ENCODE assay signal across 23 cellular contexts in the genomic region with DNA sequence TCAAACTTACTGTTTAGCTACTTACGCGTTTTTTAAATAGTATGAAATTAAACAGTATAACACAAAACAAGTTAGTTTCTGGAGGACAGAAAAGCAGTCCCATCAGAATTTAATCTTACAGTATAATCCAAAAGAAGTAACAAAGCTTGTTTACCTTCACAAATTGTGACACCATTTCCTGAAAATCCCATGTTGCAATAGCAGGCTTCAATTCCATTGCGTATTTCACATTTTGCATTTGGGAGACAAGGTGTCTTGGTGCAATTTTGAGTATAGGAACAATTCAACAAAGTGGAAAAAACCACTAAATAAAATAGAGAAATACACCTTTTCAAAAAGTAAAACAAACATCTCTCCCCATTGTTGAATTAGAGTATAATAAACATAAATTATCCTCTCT. TPM values are rescaled to one million over a fixed set of nuclear protein-coding genes. Genes with fewer than 3 reads are reported as not detected.
DNase-seq lines count a peak whose midpoint lies in the region; ATAC-seq and TF ChIP-seq lines count a peak whose summit lies in the region.
"Had no signal": no experiment of that assay in that cellular context is flagged by ENCODE, and none has a peak within 500 bp of the region (broad histone marks: within the 10 kb centered on the region; RNA-seq: fewer than 3 reads in every experiment).

No MANE protein-coding gene starts in this region.

- H3K4me1 ChIP-seq in heart left ventricle (peaks cover 0 to 4% (median 0%) of the 10 kb centered on the region in 12 donors), lower lobe of right lung (no peaks in the 10 kb centered on the region), suprapubic skin (no peaks in the 10 kb centered on the region)

- H3K9me3 ChIP-seq in heart left ventricle = no peaks in the 10 kb centered on the region
- no peaks in the 10 kb centered on the region for H3K9me3 ChIP-seq in lower lobe of right lung
- H3K9me3 ChIP-seq in suprapubic skin = no peaks in the 10 kb centered on the region

- peak overlapping the region; percentile 94 for H3K27ac Mint-ChIP-seq in endothelial cell (ENCODE audit: unreplicated experiment)
- H3K27ac Mint-ChIP-seq: activated CD4-positive, alpha-beta T cell treated with anti-CD3 and anti-CD28 coated beads, Interleukin-2, amount 10 ng/mL, durations not matched to agents 24 days and 14 days; CD8-positive, alpha-beta memory T cell; natural killer cell; type B pancreatic cell had no signal

- peak overlapping the region; percentile 95 for H3K4me3 Mint-ChIP-seq in endothelial cell (ENCODE audit: unreplicated experiment)
- H3K4me3 Mint-ChIP-seq: activated CD4-positive, alpha-beta T cell treated with anti-CD3 and anti-CD28 coated beads, Interleukin-2, amount 10 ng/mL, durations not matched to agents 24 days and 14 days; CD8-positive, alpha-beta memory T cell; natural killer cell; type B pancreatic cell had no signal

- 68 to 81% (median 74%) methylated on average over 3 of the region's 3 CpGs for WGBS in heart left ventricle, 4 donors
- 91% methylated on average over 3 of the region's 3 CpGs for WGBS in suprapubic skin

- H3K4me3 ChIP-seq in heart left ventricle (peak overlapping the region; percentile 3 to 65 (median 54)), lower lobe of right lung (peak overlapping the region; percentile 42), suprapubic skin (peak overlapping the region; percentile 28)

- intact Hi-C loops in heart left ventricle (cut with DNase I) (loop anchor here in 2 of 10 donors (10.0 kb wide), 2 partner anchors 80 to 190 kb away; no protein-coding TSS in a partner anchor), left ventricle myocardium superior (cut with micrococcal nuclease) (no loop called here), lower lobe of right lung (cut with DNase I) (no loop called here)

- peak overlapping the region in 11 of 12 donors; percentile 38 to 93 (median 85) for H3K27ac ChIP-seq in heart left ventricle
- no peak overlapping the region for H3K27ac ChIP-seq in lower lobe of right lung
- H3K27ac ChIP-seq in suprapubic skin = no peak overlapping the region

- no peaks in the 10 kb centered on the region for H3K36me3 ChIP-seq in heart left ventricle
- H3K36me3 ChIP-seq in lower lobe of right lung = no peaks in the 10 kb centered on the region
- no peaks in the 10 kb centered on the region for H3K36me3 ChIP-seq in suprapubic skin

- H3K4me1 Mint-ChIP-seq in endothelial cell (ENCODE audit: unreplicated experiment) = peaks cover 24% of the 10 kb centered on the region
- H3K4me1 Mint-ChIP-seq: activated CD4-positive, alpha-beta T cell treated with anti-CD3 and anti-CD28 coated beads, Interleukin-2, amount 10 ng/mL, durations not matched to agents 24 days and 14 days; CD8-positive, alpha-beta memory T cell; natural killer cell had no signal

- DNase-seq in heart left ventricle (no peak), left ventricle myocardium superior (no peak), endothelial cell (ENCODE audit: low spot score) (no peak), lower lobe of right lung (no peak), suprapubic skin (ENCODE audit: low spot score in 2 of 2) (no peak), NOMO-1 treated with DMSO at 0.1 percent for 48 hours (lab: John Stamatoyannopoulos, UW; ENCODE audit: unreplicated experiment) (no peak), AG08395 (ENCODE audit: low spot score) (no peak)
- DNase-seq: activated CD4-positive, alpha-beta T cell treated with anti-CD3 and anti-CD28 coated beads, Interleukin-2, amount 10 ng/mL, durations not matched to agents 24 days and 14 days; activated naive CD4-positive, alpha-beta T cell; activated T-cell treated with anti-CD3 and anti-CD28 coated beads, Interleukin-2, amount 50 U/mL, for 48 hours; amygdala; CD8-positive, alpha-beta memory T cell; central memory CD4-positive, alpha-beta T cell; DMS153; erythroblast; midbrain; natural killer cell; NCI-H187; T-helper 2 cell had no signal

- no peaks in the 10 kb centered on the region for H3K9me3 Mint-ChIP-seq in endothelial cell (ENCODE audit: unreplicated experiment)
- H3K9me3 Mint-ChIP-seq: type B pancreatic cell had no signal

- ATAC-seq in heart left ventricle (no peak), left ventricle myocardium superior (no peak), lower lobe of right lung (no peak), GM18861 (IDR thresholded peaks at IDR 0.05; ENCODE audit: unreplicated experiment) (no peak)
- ATAC-seq: natural killer cell, sciatic nerve had no signal

- TF ChIP-seq POLR2A in heart left ventricle (IDR thresholded peaks at IDR 0.05) (no peak), suprapubic skin (IDR thresholded peaks at IDR 0.05) (no peak)

- no peak for TF ChIP-seq CTCF in heart left ventricle (IDR thresholded peaks at IDR 0.05)
- TF ChIP-seq CTCF in endothelial cell (IDR thresholded peaks at IDR 0.05; ENCODE audit: unreplicated experiment) = no peak
- no peak for TF ChIP-seq CTCF in lower lobe of right lung (IDR thresholded peaks at IDR 0.05)
- no peak for TF ChIP-seq CTCF in suprapubic skin (IDR thresholded peaks at IDR 0.05)

- H3K36me3 Mint-ChIP-seq in endothelial cell (ENCODE audit: low read depth, unreplicated experiment) = peaks cover 32% of the 10 kb centered on the region
- H3K36me3 Mint-ChIP-seq: CD8-positive, alpha-beta memory T cell; natural killer cell; type B pancreatic cell had no signal

- H3K27me3 ChIP-seq in heart left ventricle (peaks cover 0 to 9% (median 0%) of the 10 kb centered on the region in 9 donors), lower lobe of right lung (ENCODE audit: low read depth) (peaks cover 6% of the 10 kb centered on the region), suprapubic skin (peaks cover 9% of the 10 kb centered on the region)

- H3K27me3 Mint-ChIP-seq in endothelial cell (ENCODE audit: unreplicated experiment) = peaks cover 1% of the 10 kb centered on the region
- H3K27me3 Mint-ChIP-seq: CD8-positive, alpha-beta memory T cell had no signal

- TF ChIP-seq EP300 in suprapubic skin (IDR thresholded peaks at IDR 0.05) = no peak

RNA-seq across cellular contexts. Expression of gene ADGRL4, which starts 1.6 kb away (rescaled TPM):
- total RNA-seq in heart left ventricle = 10 to 100 TPM; 13.3 to 41.1 (median 17.7) TPM
- 10 to 100 TPM in 1 of 2 donors, 1 to 10 TPM in 1; 9.0 to 19.9 TPM for polyA plus RNA-seq in heart left ventricle
- total RNA-seq in left ventricle myocardium superior = 21.2 TPM
- total RNA-seq in endothelial cell (ENCODE audit: unreplicated experiment) = 198 TPM
- total RNA-seq in lower lobe of right lung = 18.8 TPM
- total RNA-seq in suprapubic skin = 10 to 100 TPM in 2 of 4 donors, 1 to 10 TPM in 2; 2.8 to 22.4 (median 13.3) TPM
- total RNA-seq: A172; activated CD4-positive, alpha-beta T cell treated with anti-CD3 and anti-CD28 coated beads, Interleukin-2, amount 10 ng/mL, durations not matched to agents 24 days and 14 days; CD8-positive, alpha-beta memory T cell; natural killer cell had no signal
- polyA plus RNA-seq: CD8-positive, alpha-beta memory T cell had no signal

Comparison
In these comparisons a context has a peak if more than half of its experiments do, and no peak if none do; other contexts are left out.
1. H3K27ac ChIP-seq: peak in heart left ventricle (11 of 12); none in lower lobe of right lung (single experiment) and suprapubic skin (single experiment).
2. Peak in every context shown above with its lines, with median percentiles within 50 percentile points of each other: H3K4me3 ChIP-seq.